Comparison of ENCODE assay signal across 8 cellular contexts in genomic region chr2:127423476-127423840, GRCh38. TPM values are rescaled to one million over a fixed set of nuclear protein-coding genes. Genes with fewer than 3 reads are reported as not detected.
DNase-seq lines count a peak whose midpoint lies in the region; ATAC-seq and TF ChIP-seq lines count a peak whose summit lies in the region.

No MANE protein-coding gene starts in this region.

- intact Hi-C loops in activated CD8-positive, alpha-beta T cell treated with anti-CD3 and anti-CD28 coated beads for 36 hours (cut with micrococcal nuclease), result no loop called here

- no peaks in the 10 kb centered on the region for H3K36me3 Mint-ChIP-seq in activated CD8-positive, alpha-beta T cell treated with anti-CD3 and anti-CD28 coated beads for 36 hours (ENCODE audit: low read depth)
- H3K36me3 Mint-ChIP-seq in type B pancreatic cell, result no peaks in the 10 kb centered on the region

- POLR2A ChIA-PET in AG04450 (lab: Yijun Ruan, JAX), result no interaction called here
- POLR2A ChIA-PET in HEK293 (lab: Yijun Ruan, JAX), result interaction anchor here (1.8 kb wide), 1 partner anchor 11 kb away, joined by 4 read pairs; no protein-coding TSS in a partner anchor
- POLR2A ChIA-PET in activated CD8-positive, alpha-beta T cell treated with anti-CD3 and anti-CD28 coated beads for 36 hours (lab: Charles Lee), result interaction anchor here (0.8 kb wide), 1 partner anchor 79 kb away, joined by 3 read pairs; no protein-coding TSS in a partner anchor

- peaks cover 19% of the 10 kb centered on the region for H3K27me3 ChIP-seq in AG04450 (ENCODE audit: control insufficient read depth, insufficient read depth, low read length)
- peaks cover 21% of the 10 kb centered on the region for H3K27me3 ChIP-seq in kidney epithelial cell (ENCODE audit: control insufficient read depth, insufficient read depth, low read length)

- peaks cover 40% of the 10 kb centered on the region for H3K27me3 Mint-ChIP-seq in activated CD8-positive, alpha-beta T cell treated with anti-CD3 and anti-CD28 coated beads for 36 hours
- peaks cover 58% of the 10 kb centered on the region for H3K27me3 Mint-ChIP-seq in type B pancreatic cell

- no peaks in the 10 kb centered on the region for H3K9me3 Mint-ChIP-seq in activated CD8-positive, alpha-beta T cell treated with anti-CD3 and anti-CD28 coated beads for 36 hours
- H3K9me3 Mint-ChIP-seq in type B pancreatic cell, result no peaks in the 10 kb centered on the region

- H3K4me3 Mint-ChIP-seq in activated CD8-positive, alpha-beta T cell treated with anti-CD3 and anti-CD28 coated beads for 36 hours, result peak overlapping the region; percentile 24
- peak overlapping the region; percentile 78 for H3K4me3 Mint-ChIP-seq in type B pancreatic cell

- peak; percentile 38 for ATAC-seq in activated CD8-positive, alpha-beta T cell treated with anti-CD3 and anti-CD28 coated beads for 36 hours
- ATAC-seq in HG02884 (IDR thresholded peaks at IDR 0.05; ENCODE audit: unreplicated experiment), result no peak
- no peak for ATAC-seq in GM19395 (IDR thresholded peaks at IDR 0.05; ENCODE audit: unreplicated experiment)
- no peak for ATAC-seq in GM18502 (IDR thresholded peaks at IDR 0.05; ENCODE audit: poor library complexity, unreplicated experiment)

- CTCF ChIA-PET in AG04450 (lab: Charles Lee) (interaction anchor here (2.0 kb wide), 1 partner anchor 58 kb away, joined by 6 read pairs; no protein-coding TSS in a partner anchor), HEK293 (lab: Yijun Ruan, JAX) (interaction anchor here (3.1 kb wide), 1 partner anchor 8 kb away, joined by 19 read pairs; no protein-coding TSS in a partner anchor)
- CTCF ChIA-PET in activated CD8-positive, alpha-beta T cell treated with anti-CD3 and anti-CD28 coated beads for 36 hours (lab: Charles Lee), result interaction anchor here (2.4 kb wide), 1 partner anchor 56 kb away, joined by 8 read pairs; no protein-coding TSS in a partner anchor

- peaks cover 8% of the 10 kb centered on the region for H3K4me1 Mint-ChIP-seq in activated CD8-positive, alpha-beta T cell treated with anti-CD3 and anti-CD28 coated beads for 36 hours (ENCODE audit: low read depth)
- peaks cover 10% of the 10 kb centered on the region for H3K4me1 Mint-ChIP-seq in type B pancreatic cell (ENCODE audit: unreplicated experiment)

- H3K4me3 ChIP-seq in AG04450 (ENCODE audit: low read depth, low read length) (peak overlapping the region; percentile 48), HEK293 (ENCODE audit: low read depth, low read length) (peak overlapping the region; percentile 30), kidney epithelial cell (ENCODE audit: low read depth, low read length) (peak overlapping the region; percentile 43)

- no peak overlapping the region for H3K27ac Mint-ChIP-seq in activated CD8-positive, alpha-beta T cell treated with anti-CD3 and anti-CD28 coated beads for 36 hours
- peak overlapping the region; percentile 23 for H3K27ac Mint-ChIP-seq in type B pancreatic cell

- no peaks in the 10 kb centered on the region for H3K4me1 ChIP-seq in HEK293 (ENCODE audit: control insufficient read depth, insufficient read depth, low read length)

- H3K36me3 ChIP-seq in HEK293 (ENCODE audit: control insufficient read depth in 2 of 2, insufficient read depth in 1 of 2, low read length in 2 of 2), result no peaks in the 10 kb centered on the region
- no peaks in the 10 kb centered on the region for H3K36me3 ChIP-seq in kidney epithelial cell (ENCODE audit: control insufficient read depth, insufficient read depth, low read length)

- DNase-seq in AG04450 (ENCODE audit: low read depth, low spot score) (no peak), kidney epithelial cell (ENCODE audit: low read depth) (no peak), type B pancreatic cell (ENCODE audit: extremely low spot score, unreplicated experiment) (no peak)
- DNase-seq in activated CD8-positive, alpha-beta T cell treated with anti-CD3 and anti-CD28 coated beads for 36 hours, result no peak

- TF ChIP-seq CTCF in AG04450 (IDR thresholded peaks at IDR 0.05; ENCODE audit: low read depth, low read length) (no peak), HEK293 (tag by site-specific recombination; IDR thresholded peaks at IDR 0.05) (no peak), kidney epithelial cell (IDR thresholded peaks at IDR 0.05; ENCODE audit: insufficient read depth, low read length, poor library complexity, severe bottlenecking) (no peak), type B pancreatic cell (conservative IDR thresholded peaks at IDR 0.05) (no peak)
- TF ChIP-seq CTCF in activated CD8-positive, alpha-beta T cell treated with anti-CD3 and anti-CD28 coated beads for 36 hours (IDR thresholded peaks at IDR 0.05), result no peak

- H3K27ac ChIP-seq in AG04450 (ENCODE audit: low read depth, low read length), result no peak overlapping the region
- H3K27ac ChIP-seq in HEK293 (ENCODE audit: extremely low read depth, low read depth, low read length), result no peak overlapping the region

- no peaks in the 10 kb centered on the region; the same call in 1 of the 2 replicates for H3K9me3 ChIP-seq in AG04450 (ENCODE audit: control insufficient read depth, insufficient read depth, low read length)
- H3K9me3 ChIP-seq in HEK293 (ENCODE audit: control insufficient read depth, insufficient read depth, low read depth, low read length), result no peaks in the 10 kb centered on the region

TF ChIP-seq in HEK293, 187 proteins besides CTCF, POLR2A, EP300 and RAD21 (continues in another document):
- TF ChIP-seq SP2 (tag by site-specific recombination; IDR thresholded peaks at IDR 0.05), result 0 out of 2 replicates have a peak, but pooled peaks have one; percentile 13
- peak; percentile 35; the same call in 1 of the 2 replicates for TF ChIP-seq ZBTB20 (tag by site-specific recombination; IDR thresholded peaks at IDR 0.05)
- no peak for TF ChIP-seq MEIS1 (CRISPR knock-in tag; IDR thresholded peaks at IDR 0.05; ENCODE audit: borderline replicate concordance)
- no peak for TF ChIP-seq ZNF404 (tag by site-specific recombination; IDR thresholded peaks at IDR 0.05)
- no peak for TF ChIP-seq ZNF629 (tag by site-specific recombination; IDR thresholded peaks at IDR 0.05)
- no peak for TF ChIP-seq OSR2 (tag by site-specific recombination; IDR thresholded peaks at IDR 0.05)
- no peak for TF ChIP-seq ZNF571 (tag by site-specific recombination; IDR thresholded peaks at IDR 0.05)
- TF ChIP-seq ZBTB8A (tag by site-specific recombination; IDR thresholded peaks at IDR 0.05), result peak; percentile 68
- no peak for TF ChIP-seq ZBTB10 (tag by site-specific recombination; IDR thresholded peaks at IDR 0.05)
- TF ChIP-seq KLF16 (tag by site-specific recombination; IDR thresholded peaks at IDR 0.05), result no peak
- TF ChIP-seq ZNF133 (tag by site-specific recombination; IDR thresholded peaks at IDR 0.05), result no peak
- no peak for TF ChIP-seq EGR2 (tag by site-specific recombination; IDR thresholded peaks at IDR 0.05; ENCODE audit: low read depth)
- TF ChIP-seq ZNF488 (tag by site-specific recombination; IDR thresholded peaks at IDR 0.05), result no peak
- TF ChIP-seq HOXC10 (CRISPR knock-in tag; IDR thresholded peaks at IDR 0.05), result no peak
- no peak for TF ChIP-seq ZBTB17 (tag by site-specific recombination; IDR thresholded peaks at IDR 0.05)

RNA-seq across cellular contexts. Expression of gene PROC, which starts 5.2 kb away (rescaled TPM):
- polyA plus RNA-seq in AG04450 (2011; rRNA removed), result not detected in 2 replicates
- not detected in 2 replicates for polyA minus RNA-seq in AG04450 (2011; rRNA and poly(A)+ RNA removed)
- total RNA-seq in activated CD8-positive, alpha-beta T cell treated with anti-CD3 and anti-CD28 coated beads for 36 hours, result not detected
- 1.4 and 2.9 TPM in 2 replicates for total RNA-seq in kidney epithelial cell
- total RNA-seq in type B pancreatic cell (ENCODE audit: low replicate concordance), result 8.9 and 18.7 TPM in 2 replicates

RNA-seq across cellular contexts. Expression of gene MAP3K2, which starts 35.7 kb away (rescaled TPM):
- 14.9 and 15.5 TPM in 2 replicates for polyA plus RNA-seq in AG04450 (2011; rRNA removed)
- polyA minus RNA-seq in AG04450 (2011; rRNA and poly(A)+ RNA removed), result 26.8 and 36.7 TPM in 2 replicates
- 10 to 100 TPM; 54.7 to 55.5 TPM for total RNA-seq in activated CD8-positive, alpha-beta T cell treated with anti-CD3 and anti-CD28 coated beads for 36 hours
- total RNA-seq in kidney epithelial cell, result 42.2 and 59.4 TPM in 2 replicates
- total RNA-seq in type B pancreatic cell (ENCODE audit: low replicate concordance), result 30.8 and 34.5 TPM in 2 replicates
